ENCODE assay signal across 2 cellular contexts in genomic region chr10:100996678-100997363, GRCh38.
TF ChIP-seq lines count a peak whose summit lies in the region.

No MANE protein-coding gene starts in this region.

TF ChIP-seq in HEK293, 187 proteins besides CTCF, POLR2A, EP300 and RAD21 (continues in another document):
- TF ChIP-seq ZNF707 (tag by site-specific recombination; IDR thresholded peaks at IDR 0.05): no peak
- no peak for TF ChIP-seq ZNF791 (tag by site-specific recombination; IDR thresholded peaks at IDR 0.05)
- no peak for TF ChIP-seq ZNF670 (tag by site-specific recombination; IDR thresholded peaks at IDR 0.05; ENCODE audit: low read depth)
- no peak for TF ChIP-seq PRDM1 (tag by site-specific recombination; IDR thresholded peaks at IDR 0.05)
- no peak for TF ChIP-seq ZNF664 (tag by site-specific recombination; IDR thresholded peaks at IDR 0.05)
- peak; percentile 66; the same call in 1 of the 2 replicates for TF ChIP-seq ZBTB17 (tag by site-specific recombination; IDR thresholded peaks at IDR 0.05)
- 0 out of 2 replicates have a peak, but pooled peaks have one; percentile 45 for TF ChIP-seq HOXC10 (CRISPR knock-in tag; IDR thresholded peaks at IDR 0.05)
- TF ChIP-seq ZNF792 (tag by site-specific recombination; IDR thresholded peaks at IDR 0.05): no peak
- peak; percentile 56; the same call in 1 of the 2 replicates for TF ChIP-seq ZBTB10 (tag by site-specific recombination; IDR thresholded peaks at IDR 0.05)
- peak; percentile 91 for TF ChIP-seq KLF8 (tag by site-specific recombination; IDR thresholded peaks at IDR 0.05)
- no peak for TF ChIP-seq MZF1 (tag by site-specific recombination; IDR thresholded peaks at IDR 0.05; ENCODE audit: borderline replicate concordance)
- no peak for TF ChIP-seq ZNF654 (tag by site-specific recombination; IDR thresholded peaks at IDR 0.05; ENCODE audit: low read depth)
- TF ChIP-seq SP3 (tag by site-specific recombination; IDR thresholded peaks at IDR 0.05): peak; percentile 66; the same call in 1 of the 2 replicates
- peak; percentile 99 for TF ChIP-seq ZBTB6 (tag by site-specific recombination; IDR thresholded peaks at IDR 0.05)
- peak; percentile 36; the same call in 1 of the 2 replicates for TF ChIP-seq ZBTB7A (tag by site-specific recombination; IDR thresholded peaks at IDR 0.05; ENCODE audit: low read depth)
- no peak for TF ChIP-seq ZNF324 (tag by site-specific recombination; IDR thresholded peaks at IDR 0.05)
- peak; percentile 19; the same call in 1 of the 2 replicates for TF ChIP-seq ZNF223 (tag by site-specific recombination; IDR thresholded peaks at IDR 0.05)
- TF ChIP-seq ZNF148 (tag by site-specific recombination; IDR thresholded peaks at IDR 0.05; ENCODE audit: borderline replicate concordance): no peak
- TF ChIP-seq PBX3 (CRISPR knock-in tag; IDR thresholded peaks at IDR 0.05): 0 out of 2 replicates have a peak, but pooled peaks have one; percentile 21
- no peak for TF ChIP-seq ZXDB (tag by site-specific recombination; IDR thresholded peaks at IDR 0.05)

TF ChIP-seq in K562, 482 proteins besides CTCF, POLR2A, EP300 and RAD21:
- TF ChIP-seq PHF8 (IDR thresholded peaks at IDR 0.05; ENCODE audit: borderline replicate concordance, low read length): peak; percentile 25; the same call in 1 of the 2 replicates
- peak; percentile 25 for TF ChIP-seq HMGN3 (IDR thresholded peaks at IDR 0.05; ENCODE audit: borderline replicate concordance, extremely low read depth, insufficient read length, low read depth, low read length)
- TF ChIP-seq NRF1 (conservative IDR thresholded peaks at IDR 0.05 in 1 of 2, IDR thresholded peaks at IDR 0.05 in 1 of 2): 0 out of 4 replicates have a peak, but pooled peaks of 1 of the 2 experiments have one; percentile 39
- no peak for TF ChIP-seq ZFP36 (IDR thresholded peaks at IDR 0.05; ENCODE audit: low read depth, low read length, partially characterized antibody)
- TF ChIP-seq STAT5A (IDR thresholded peaks at IDR 0.05; ENCODE audit: borderline replicate concordance, low read length): no peak
- 0 out of 2 replicates have a peak, but pooled peaks have one; percentile 5 for TF ChIP-seq HNRNPL (IDR thresholded peaks at IDR 0.05; ENCODE audit: low read depth, low read length)
- TF ChIP-seq MAZ (CRISPR knock-in tag; conservative IDR thresholded peaks at IDR 0.05 in 1 of 2, IDR thresholded peaks at IDR 0.05 in 1 of 2): 0 out of 4 replicates have a peak, but pooled peaks of 1 of the 2 experiments have one; percentile 8
- TF ChIP-seq CTCFL (IDR thresholded peaks at IDR 0.05; ENCODE audit: borderline replicate concordance, insufficient read depth, low read depth, low read length, poor library complexity, severe bottlenecking): no peak
- TF ChIP-seq ATF4 (CRISPR knock-in tag; IDR thresholded peaks at IDR 0.05): no peak
- TF ChIP-seq USF1 (CRISPR knock-in tag; IDR thresholded peaks at IDR 0.05): peak; percentile 82
- TF ChIP-seq RCOR1 (IDR thresholded peaks at IDR 0.05; ENCODE audit: borderline replicate concordance in 1 of 2, low read depth in 2 of 2, low read length in 2 of 2): no peak
- TF ChIP-seq ZNF395 (CRISPR knock-in tag; IDR thresholded peaks at IDR 0.05): peak; percentile 62; the same call in 1 of the 2 replicates
- peak; percentile 94 for TF ChIP-seq TFE3 (CRISPR knock-in tag; IDR thresholded peaks at IDR 0.05)
- TF ChIP-seq TOE1 (IDR thresholded peaks at IDR 0.05; ENCODE audit: borderline replicate concordance): peak; percentile 88
- TF ChIP-seq TOE1 (CRISPR knock-in tag; IDR thresholded peaks at IDR 0.05; ENCODE audit: borderline replicate concordance, low read depth): no peak
- no peak for TF ChIP-seq NKRF (IDR thresholded peaks at IDR 0.05; ENCODE audit: borderline replicate concordance)
- peak in 1 of 2 experiments; percentile 64 for TF ChIP-seq E2F6 (IDR thresholded peaks at IDR 0.05; ENCODE audit: borderline replicate concordance in 1 of 2, extremely low read depth in 1 of 2, insufficient read depth in 1 of 2, insufficient read length in 1 of 2, low read depth in 1 of 2, low read length in 1 of 2, poor library complexity in 1 of 2, severe bottlenecking in 1 of 2)
- peak; percentile 49; the same call in 1 of the 2 replicates for TF ChIP-seq POLR2G (IDR thresholded peaks at IDR 0.05; ENCODE audit: low read depth, low read length)
- peak; percentile 88 for TF ChIP-seq RAD51 (IDR thresholded peaks at IDR 0.05; ENCODE audit: borderline replicate concordance, low read depth)
- no peak for TF ChIP-seq CGGBP1 (CRISPR knock-in tag; IDR thresholded peaks at IDR 0.05)
- TF ChIP-seq CBFA2T2 (conservative IDR thresholded peaks at IDR 0.05): peak; percentile 47
- TF ChIP-seq HNRNPLL (IDR thresholded peaks at IDR 0.05; ENCODE audit: low read depth, low read length, poor library complexity, severe bottlenecking): peak; percentile 20
- TF ChIP-seq ZBTB7A (IDR thresholded peaks at IDR 0.05; ENCODE audit: borderline replicate concordance, control insufficient read depth, low read depth, low read length): peak; percentile 71
- TF ChIP-seq ETS1 (conservative IDR thresholded peaks at IDR 0.05; ENCODE audit: control insufficient read depth, low read depth, low read length): 0 out of 2 replicates have a peak, but pooled peaks have one; percentile 53
- no peak for TF ChIP-seq THRA (IDR thresholded peaks at IDR 0.05)
- no peak for TF ChIP-seq ZNF655 (CRISPR knock-in tag; IDR thresholded peaks at IDR 0.05)
- peak; percentile 49 for TF ChIP-seq RBFOX2 (IDR thresholded peaks at IDR 0.05; ENCODE audit: low read depth, low read length)
- peak; percentile 61 for TF ChIP-seq BHLHE40 (IDR thresholded peaks at IDR 0.05; ENCODE audit: low read length)
- TF ChIP-seq FOXK2 (conservative IDR thresholded peaks at IDR 0.05 in 1 of 2, IDR thresholded peaks at IDR 0.05 in 1 of 2; ENCODE audit: low read depth in 2 of 2): no peak
- TF ChIP-seq USF2 (CRISPR knock-in tag; IDR thresholded peaks at IDR 0.05): peak; percentile 82
